32 cellular contexts compared by ENCODE assay signal in genomic region chr10:79495791-79496190, GRCh38. TPM values are rescaled to one million over a fixed set of nuclear protein-coding genes. Genes with fewer than 3 reads are reported as not detected.
"Had no signal": no experiment of that assay in that cellular context is flagged by ENCODE, and none has a peak within 500 bp of the region (broad histone marks: within the 10 kb centered on the region; RNA-seq: fewer than 3 reads in every experiment).

No MANE protein-coding gene starts in this region.

- ATAC-seq: naive thymus-derived CD8-positive, alpha-beta T cell; natural killer cell treated with Interleukin-12 subunit alpha and Interleukin-12 subunit beta and Interleukin-15 and Interleukin-18, amount 100 ng/mL, for 72 hours; psoas muscle; right cardiac atrium; sciatic nerve; stimulated activated memory B cell treated with anti-CD40 and anti-IgM and Interleukin-4, amounts not matched to agents 10 μg/mL and 1 μg/mL and 100 μg/mL, for 72 hours; stimulated activated naive CD8-positive, alpha-beta T cell treated with anti-CD3 and anti-CD28 coated beads, Interleukin-15, amount 100 ng/mL, for 72 hours; stimulated activated naive CD8-positive, alpha-beta T cell treated with anti-CD3 and anti-CD28 coated beads, Interleukin-15, Interleukin-2, amounts not matched to agents 100 U/mL and 50 U/mL, for 24 hours; upper lobe of right lung had no signal

- H3K27ac ChIP-seq: neural progenitor cell, ovary, parathyroid adenoma, psoas muscle, skin epidermis, spleen, suprapubic skin, testis, tibial artery, transverse colon, upper lobe of right lung, uterus had no signal

- H3K4me3 ChIP-seq: neural progenitor cell, ovary, psoas muscle, skin epidermis, smooth muscle cell, spleen, suprapubic skin, testis, tibial artery, transverse colon, upper lobe of right lung, uterus had no signal

- H3K9me3 Mint-ChIP-seq: naive thymus-derived CD8-positive, alpha-beta T cell; natural killer cell treated with Interleukin-12 subunit alpha and Interleukin-12 subunit beta and Interleukin-15 and Interleukin-18, amount 100 ng/mL, for 72 hours; stimulated activated memory B cell treated with anti-CD40 and anti-IgM and Interleukin-4, amounts not matched to agents 10 μg/mL and 1 μg/mL and 100 μg/mL, for 72 hours; stimulated activated naive CD8-positive, alpha-beta T cell treated with anti-CD3 and anti-CD28 coated beads, Interleukin-15, amount 100 ng/mL, for 72 hours; type B pancreatic cell had no signal

- DNase-seq: naive thymus-derived CD8-positive, alpha-beta T cell; occipital lobe; ovary; posterior cingulate gyrus; psoas muscle; right cardiac atrium; spleen; stimulated activated CD4-positive, alpha-beta T cell treated with anti-CD3 and anti-CD28 coated beads, Interleukin-12 subunit alpha, Interleukin-12 subunit beta, amount 100 ng/mL, for 4 hours; stimulated activated CD4-positive, alpha-beta T cell treated with anti-CD3 and anti-CD28 coated beads, Interleukin-1b, Interleukin-23, amount 100 ng/mL, for 48 hours; stimulated activated CD4-positive, alpha-beta T cell treated with anti-CD3 and anti-CD28 coated beads, Interleukin-4, amount 100 ng/mL, for 1 hour; stimulated activated CD4-positive, alpha-beta T cell treated with anti-CD3 and anti-CD28 coated beads, Interleukin-4, amount 100 ng/mL, for 4 hours; stimulated activated CD8-positive, alpha-beta memory T cell treated with anti-CD3 and anti-CD28 coated beads, Interleukin-4, amount 100 ng/mL, for 48 hours; stimulated activated naive CD4-positive, alpha-beta T cell; stimulated activated naive CD8-positive, alpha-beta T cell treated with anti-CD3 and anti-CD28 coated beads, Interleukin-15, amount 100 ng/mL, for 72 hours; stimulated activated naive CD8-positive, alpha-beta T cell treated with anti-CD3 and anti-CD28 coated beads, Interleukin-15, Interleukin-2, amounts not matched to agents 100 U/mL and 50 U/mL, for 24 hours; substantia nigra; testis; transverse colon; upper lobe of right lung; uterus had no signal

- H3K27ac Mint-ChIP-seq: naive thymus-derived CD8-positive, alpha-beta T cell; natural killer cell treated with Interleukin-12 subunit alpha and Interleukin-12 subunit beta and Interleukin-15 and Interleukin-18, amount 100 ng/mL, for 72 hours; neural progenitor cell; progenitor cell of endocrine pancreas; stimulated activated memory B cell treated with anti-CD40 and anti-IgM and Interleukin-4, amounts not matched to agents 10 μg/mL and 1 μg/mL and 100 μg/mL, for 72 hours; stimulated activated naive CD8-positive, alpha-beta T cell treated with anti-CD3 and anti-CD28 coated beads, Interleukin-15, amount 100 ng/mL, for 72 hours; type B pancreatic cell had no signal

- H3K27me3 ChIP-seq: neural progenitor cell, ovary, testis, transverse colon, upper lobe of right lung, uterus had no signal

- H3K36me3 ChIP-seq: neural progenitor cell, ovary, spleen, suprapubic skin, tibial artery, transverse colon, upper lobe of right lung, uterus had no signal

- H2AFZ ChIP-seq: neural progenitor cell, parathyroid adenoma had no signal

- H3K4me2 ChIP-seq: neural progenitor cell, smooth muscle cell had no signal

- H3K4me3 Mint-ChIP-seq: naive thymus-derived CD8-positive, alpha-beta T cell; natural killer cell treated with Interleukin-12 subunit alpha and Interleukin-12 subunit beta and Interleukin-15 and Interleukin-18, amount 100 ng/mL, for 72 hours; stimulated activated memory B cell treated with anti-CD40 and anti-IgM and Interleukin-4, amounts not matched to agents 10 μg/mL and 1 μg/mL and 100 μg/mL, for 72 hours; stimulated activated naive CD8-positive, alpha-beta T cell treated with anti-CD3 and anti-CD28 coated beads, Interleukin-15, amount 100 ng/mL, for 72 hours; type B pancreatic cell had no signal

- H3K9ac ChIP-seq: neural progenitor cell, parathyroid adenoma had no signal

- H3K4me1 ChIP-seq: neural progenitor cell, parathyroid adenoma, psoas muscle, spleen, transverse colon, upper lobe of right lung, uterus had no signal

- H3K36me3 Mint-ChIP-seq: naive thymus-derived CD8-positive, alpha-beta T cell; natural killer cell treated with Interleukin-12 subunit alpha and Interleukin-12 subunit beta and Interleukin-15 and Interleukin-18, amount 100 ng/mL, for 72 hours; neural progenitor cell; stimulated activated memory B cell treated with anti-CD40 and anti-IgM and Interleukin-4, amounts not matched to agents 10 μg/mL and 1 μg/mL and 100 μg/mL, for 72 hours; type B pancreatic cell had no signal

- H3K9me3 ChIP-seq: ovary, psoas muscle, spleen, suprapubic skin, testis, tibial artery, transverse colon, upper lobe of right lung, uterus had no signal

RNA-seq across cellular contexts. Expression of gene ZCCHC24, which starts 50.4 kb away (rescaled TPM):
- polyA plus RNA-seq: neural cell had no signal
